ENCODE assay signal across 20 cellular contexts in the genomic region with DNA sequence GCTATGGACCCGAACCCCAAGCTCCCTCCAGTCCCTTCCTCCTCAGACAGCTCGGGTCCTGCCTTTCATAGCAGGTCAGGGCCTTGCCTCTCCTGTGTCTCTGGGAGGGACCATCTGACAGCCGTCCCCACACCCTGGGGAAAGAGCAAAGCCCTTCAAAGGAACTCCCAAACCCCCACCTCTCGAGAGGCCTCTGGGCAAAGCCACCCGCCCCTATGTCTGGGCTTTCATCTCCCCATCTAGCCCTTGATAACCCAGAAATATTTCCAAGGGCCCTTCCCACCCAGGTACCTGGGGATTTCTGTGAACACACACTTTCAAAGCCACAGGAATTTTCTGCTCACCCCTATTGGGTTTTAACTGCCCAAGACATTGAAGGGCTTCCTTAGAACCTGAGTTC.
"Had no signal": no experiment of that assay in that cellular context is flagged by ENCODE, and none has a peak within 500 bp of the region (broad histone marks: within the 10 kb centered on the region; RNA-seq: fewer than 3 reads in every experiment).

No MANE protein-coding gene starts in this region.

- H3K4me3 Mint-ChIP-seq: activated naive CD4-positive, alpha-beta T cell treated with anti-CD3 and anti-CD28 coated beads, Interleukin-2, amount 50 U/mL, for 24 hours; activated naive CD8-positive, alpha-beta T cell treated with anti-CD3 and anti-CD28 coated beads, Interleukin-2, amount 50 U/mL, for 24 hours; activated T-cell treated with anti-CD3 and anti-CD28 coated beads, Interleukin-2, amount 50 U/mL, for 4 hours; natural killer cell treated with Interleukin-12 subunit alpha and Interleukin-12 subunit beta and Interleukin-15 and Interleukin-18, amount 100 ng/mL, for 72 hours had no signal

- H3K9me3 Mint-ChIP-seq: activated naive CD4-positive, alpha-beta T cell treated with anti-CD3 and anti-CD28 coated beads, Interleukin-2, amount 50 U/mL, for 24 hours; activated naive CD8-positive, alpha-beta T cell treated with anti-CD3 and anti-CD28 coated beads, Interleukin-2, amount 50 U/mL, for 24 hours; activated T-cell treated with anti-CD3 and anti-CD28 coated beads, Interleukin-2, amount 50 U/mL, for 4 hours; activated T-helper 2 cell treated with anti-CD3 and anti-CD28 coated beads, Interferon-gamma antibody, Interleukin-2, Interleukin-4, amounts not matched to agents 10 μg/mL and 5 μg/mL and 100 μg/mL, durations not matched to agents 14 hours and 24 hours and 36 hours; natural killer cell treated with Interleukin-12 subunit alpha and Interleukin-12 subunit beta and Interleukin-15 and Interleukin-18, amount 100 ng/mL, for 72 hours had no signal

- H3K4me1 Mint-ChIP-seq: activated naive CD8-positive, alpha-beta T cell treated with anti-CD3 and anti-CD28 coated beads, Interleukin-2, amount 50 U/mL, for 24 hours had no signal

- H3K4me3 ChIP-seq: esophagus muscularis mucosa, tibial nerve, uterus had no signal

- H3K9ac ChIP-seq: parathyroid adenoma had no signal

- H3K79me2 ChIP-seq: parathyroid adenoma had no signal

- H3K4me1 ChIP-seq: esophagus muscularis mucosa, foreskin keratinocyte, parathyroid adenoma, tibial nerve, uterus had no signal

- H3K9me3 ChIP-seq: esophagus muscularis mucosa, neutrophil, tibial nerve, uterus had no signal

- ATAC-seq: activated naive CD8-positive, alpha-beta T cell treated with anti-CD3 and anti-CD28 coated beads, Interleukin-2, amount 50 U/mL, for 24 hours; activated T-cell treated with anti-CD3 and anti-CD28 coated beads, Interleukin-2, amount 50 U/mL, for 4 hours; foreskin keratinocyte; left ventricle myocardium superior; natural killer cell treated with Interleukin-12 subunit alpha and Interleukin-12 subunit beta and Interleukin-15 and Interleukin-18, amount 100 ng/mL, for 72 hours; right cardiac atrium had no signal

- H3K27me3 ChIP-seq: esophagus muscularis mucosa, foreskin keratinocyte, neutrophil, tibial nerve, uterus had no signal

- H3K27me3 Mint-ChIP-seq: activated naive CD4-positive, alpha-beta T cell treated with anti-CD3 and anti-CD28 coated beads, Interleukin-2, amount 50 U/mL, for 24 hours; activated naive CD8-positive, alpha-beta T cell treated with anti-CD3 and anti-CD28 coated beads, Interleukin-2, amount 50 U/mL, for 24 hours; natural killer cell treated with Interleukin-12 subunit alpha and Interleukin-12 subunit beta and Interleukin-15 and Interleukin-18, amount 100 ng/mL, for 72 hours had no signal

- H3K36me3 ChIP-seq: uterus had no signal

- H3K27ac Mint-ChIP-seq: activated naive CD4-positive, alpha-beta T cell treated with anti-CD3 and anti-CD28 coated beads, Interleukin-2, amount 50 U/mL, for 24 hours; activated naive CD8-positive, alpha-beta T cell treated with anti-CD3 and anti-CD28 coated beads, Interleukin-2, amount 50 U/mL, for 24 hours; activated T-helper 2 cell treated with anti-CD3 and anti-CD28 coated beads, Interferon-gamma antibody, Interleukin-2, Interleukin-4, amounts not matched to agents 10 μg/mL and 5 μg/mL and 100 μg/mL, durations not matched to agents 14 hours and 24 hours and 36 hours; natural killer cell treated with Interleukin-12 subunit alpha and Interleukin-12 subunit beta and Interleukin-15 and Interleukin-18, amount 100 ng/mL, for 72 hours had no signal

- H3K36me3 Mint-ChIP-seq: activated naive CD4-positive, alpha-beta T cell treated with anti-CD3 and anti-CD28 coated beads, Interleukin-2, amount 50 U/mL, for 24 hours; natural killer cell treated with Interleukin-12 subunit alpha and Interleukin-12 subunit beta and Interleukin-15 and Interleukin-18, amount 100 ng/mL, for 72 hours had no signal

- H2AFZ ChIP-seq: parathyroid adenoma had no signal

- H3K27ac ChIP-seq: esophagus muscularis mucosa, foreskin keratinocyte, neutrophil, parathyroid adenoma, tibial nerve, uterus had no signal

- DNase-seq: activated CD4-positive, alpha-beta T cell treated with anti-CD3 and anti-CD28 coated beads for 4 hours; activated CD4-positive, alpha-beta T cell treated with anti-CD3 and anti-CD28 coated beads, Interleukin-2, amount 50 U/mL, for 4 hours; activated CD4-positive, CD25-positive, alpha-beta regulatory T cell; activated naive CD8-positive, alpha-beta T cell treated with anti-CD3 and anti-CD28 coated beads, Interleukin-2, amount 50 U/mL, for 24 hours; activated T-cell treated with anti-CD3 and anti-CD28 coated beads, Interleukin-2, amount 50 U/mL, for 4 hours; amygdala; central memory CD4-positive, alpha-beta T cell; foreskin keratinocyte; left ventricle myocardium superior; right cardiac atrium; stimulated activated CD4-positive, alpha-beta T cell treated with anti-CD3 and anti-CD28 coated beads, Interleukin-15, amount 100 ng/mL, for 24 hours; stimulated activated naive CD4-positive, alpha-beta T cell; uterus had no signal
